16 cellular contexts compared by ENCODE assay signal in the genomic region with DNA sequence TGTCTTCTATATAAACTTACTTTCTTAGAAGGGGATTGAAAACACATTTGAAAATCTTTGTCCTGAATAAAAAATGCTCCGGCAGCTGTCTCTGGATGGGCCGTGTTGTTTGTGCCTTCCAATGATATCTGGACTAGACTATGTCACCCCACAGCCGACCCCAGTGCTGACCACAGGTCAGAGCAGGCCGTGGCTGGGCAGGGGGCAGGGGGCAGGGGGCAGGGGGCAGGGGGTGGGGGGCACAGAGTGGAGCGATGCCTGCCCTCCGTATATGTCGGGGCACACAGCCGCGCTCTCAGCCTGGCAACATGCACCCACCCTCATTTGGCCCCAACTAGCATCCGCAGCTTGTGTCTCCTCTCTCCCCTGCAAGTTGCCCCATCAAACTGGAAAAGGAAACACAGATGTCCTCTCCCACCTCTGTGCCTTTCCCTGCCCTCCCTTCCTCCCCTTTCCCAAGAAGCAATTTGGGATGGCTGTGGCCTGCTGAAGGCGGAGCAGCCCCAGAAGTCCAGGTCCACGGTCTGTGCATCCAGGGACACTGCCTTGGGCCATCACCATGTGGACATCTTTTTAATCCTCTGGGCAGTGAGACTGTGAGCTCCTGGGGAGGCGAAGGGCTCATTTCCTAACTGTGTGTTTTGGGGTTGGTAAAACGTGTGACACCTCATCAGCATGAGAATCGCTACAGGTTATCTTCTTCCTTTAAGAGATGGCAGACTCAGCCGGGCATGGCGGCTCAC.
DNase-seq lines count a peak whose midpoint lies in the region; ATAC-seq and TF ChIP-seq lines count a peak whose summit lies in the region.
"Had no signal": no experiment of that assay in that cellular context is flagged by ENCODE, and none has a peak within 500 bp of the region (broad histone marks: within the 10 kb centered on the region; RNA-seq: fewer than 3 reads in every experiment).

No MANE protein-coding gene starts in this region.

- H3K9me3 ChIP-seq in right atrium auricular region (peaks cover 0 to 14% of the 10 kb centered on the region in 2 donors), esophagus muscularis mucosa (peaks cover 0 to 7% (median 0%) of the 10 kb centered on the region in 4 donors), neuronal stem cell (replicated peaks in 1 of 2; ENCODE audit: control insufficient read depth in 2 of 2, insufficient read depth in 1 of 2, low read depth in 1 of 2, low read length in 2 of 2) (peaks cover 0 to 5% of the 10 kb centered on the region in 2 donors), vagina (no peaks in the 10 kb centered on the region)
- H3K9me3 ChIP-seq: A549 had no signal

- no peak overlapping the region for H2BK5ac ChIP-seq in neuronal stem cell (ENCODE audit: low read length)

- H3K9me3 Mint-ChIP-seq in HFFc6 = peaks cover 16% of the 10 kb centered on the region

- no peak for TF ChIP-seq EP300 in esophagus muscularis mucosa (IDR thresholded peaks at IDR 0.05)

- no peaks in the 10 kb centered on the region for H3K4me1 Mint-ChIP-seq in HFFc6 (ENCODE audit: low read depth)

- H3K4me3 ChIP-seq in right atrium auricular region (no peak overlapping the region), esophagus muscularis mucosa (no peak overlapping the region), neuronal stem cell (ENCODE audit: low read length in 2 of 2) (no peak overlapping the region), vagina (no peak overlapping the region)
- H3K4me3 ChIP-seq: A549, K562 had no signal

- H3K4me3 Mint-ChIP-seq in HFFc6 = no peak overlapping the region

- H3K27ac ChIP-seq in right atrium auricular region (no peak overlapping the region), esophagus muscularis mucosa (replicated peaks in 1 of 4) (no peak overlapping the region), neuronal stem cell (replicated peaks; ENCODE audit: low read length) (no peak overlapping the region), vagina (no peak overlapping the region)
- H3K27ac ChIP-seq: A549, C4-2B, HL-60 had no signal

- no peak overlapping the region for H3K4ac ChIP-seq in neuronal stem cell (ENCODE audit: low read length)

- no peaks in the 10 kb centered on the region for H3K79me1 ChIP-seq in neuronal stem cell (ENCODE audit: low read depth, low read length)

- no peak overlapping the region for H3K9ac ChIP-seq in neuronal stem cell (ENCODE audit: low read depth, low read length, poor library complexity)

- peaks cover 19% of the 10 kb centered on the region; the same call in 1 of the 2 replicates for H3K27me3 Mint-ChIP-seq in HFFc6 (ENCODE audit: insufficient read depth)

- H3K4me2 ChIP-seq in neuronal stem cell (ENCODE audit: insufficient read depth, low read length, poor library complexity, severe bottlenecking) = no peak overlapping the region
- H3K4me2 ChIP-seq: A549 had no signal

- peak overlapping the region; percentile 81 for H3K18ac ChIP-seq in neuronal stem cell (ENCODE audit: low read length)

- no peak overlapping the region for H4K91ac ChIP-seq in neuronal stem cell (ENCODE audit: low read depth, low read length, poor library complexity)

- no peak overlapping the region for H3K27ac Mint-ChIP-seq in HFFc6

- H2AFZ ChIP-seq in neuronal stem cell (ENCODE audit: low read length) = peak overlapping the region; percentile 26

- peak overlapping the region; percentile 93 for H2BK12ac ChIP-seq in neuronal stem cell (ENCODE audit: low read length)

- intact Hi-C loops in Right ventricle myocardium superior (cut with DNase I) = no loop called here
- intact Hi-C loops in esophagus muscularis mucosa (cut with DNase I) = no loop called here
- intact Hi-C loops in vagina (cut with DNase I) = no loop called here

- DNase-seq in right atrium auricular region (ENCODE audit: low spot score) = peak; percentile 42
- DNase-seq in Right ventricle myocardium superior = no peak
- peak; percentile 78 for DNase-seq in esophagus muscularis mucosa (ENCODE audit: extremely low spot score)
- no peak for DNase-seq in neuronal stem cell (ENCODE audit: low spot score)
- DNase-seq in vagina (ENCODE audit: extremely low spot score in 2 of 2) = peak; percentile 34 to 67
- no peak for DNase-seq in NCI-H1417 (lab: John Stamatoyannopoulos, UW)
- DNase-seq in NCI-H1105 treated with DMSO at 0.1 percent for 48 hours (lab: John Stamatoyannopoulos, UW) = no peak
- DNase-seq in HFFc6 = no peak
- DNase-seq: DMS53; NCI-H69; NK-92 treated with Interleukin-12 subunit alpha and Interleukin-12 subunit beta, amount 100 ng/mL, for 24 hours; OCI-M1 had no signal

- ATAC-seq in Right ventricle myocardium superior (ENCODE audit: poor library complexity) = no peak
- ATAC-seq: A549, K562 had no signal

- H3K36me3 Mint-ChIP-seq in HFFc6 (ENCODE audit: low read depth) = no peaks in the 10 kb centered on the region

- TF ChIP-seq POLR2A in esophagus muscularis mucosa (IDR thresholded peaks at IDR 0.05; ENCODE audit: low read depth) (no peak), vagina (IDR thresholded peaks at IDR 0.05) (no peak)

- H2AK5ac ChIP-seq in neuronal stem cell (ENCODE audit: low read depth, low read length) = peak overlapping the region; percentile 90

- H3K36me3 ChIP-seq in right atrium auricular region = no peaks in the 10 kb centered on the region
- no peaks in the 10 kb centered on the region for H3K36me3 ChIP-seq in esophagus muscularis mucosa
- no peaks in the 10 kb centered on the region for H3K36me3 ChIP-seq in neuronal stem cell (replicated peaks in 1 of 2; ENCODE audit: control insufficient read depth in 2 of 2, insufficient read depth in 2 of 2, low read length in 2 of 2)
- no peaks in the 10 kb centered on the region for H3K36me3 ChIP-seq in vagina

- WGBS in esophagus muscularis mucosa = 83% methylated on average over 17 of the region's 17 CpGs
- no CpG with 5 or more reads among the region's 17 CpGs for WGBS in neuronal stem cell (ENCODE audit: extremely low coverage in 2 of 2, insufficient read length in 2 of 2, insufficient replicate concordance in 1 of 2), 2 donors

- no peaks in the 10 kb centered on the region for H3K27me3 ChIP-seq in right atrium auricular region
- no peaks in the 10 kb centered on the region for H3K27me3 ChIP-seq in esophagus muscularis mucosa
- no peaks in the 10 kb centered on the region for H3K27me3 ChIP-seq in neuronal stem cell (ENCODE audit: control insufficient read depth in 3 of 3, insufficient read depth in 3 of 3, low read depth in 1 of 3, low read length in 3 of 3)
- H3K27me3 ChIP-seq in vagina = no peaks in the 10 kb centered on the region

- TF ChIP-seq CTCF in right atrium auricular region (IDR thresholded peaks at IDR 0.05) (no peak), esophagus muscularis mucosa (IDR thresholded peaks at IDR 0.05) (no peak), vagina (IDR thresholded peaks at IDR 0.05) (no peak), HFFc6 (IDR thresholded peaks at IDR 0.05) (no peak)

- no peaks in the 10 kb centered on the region for H3K4me1 ChIP-seq in right atrium auricular region
- peaks cover 0 to 19% (median 9%) of the 10 kb centered on the region in 4 donors for H3K4me1 ChIP-seq in esophagus muscularis mucosa
- peaks cover 5 to 10% of the 10 kb centered on the region in 2 donors for H3K4me1 ChIP-seq in neuronal stem cell (ENCODE audit: control insufficient read depth in 2 of 2, insufficient read depth in 1 of 2, low read depth in 1 of 2, low read length in 2 of 2)
- H3K4me1 ChIP-seq in vagina = no peaks in the 10 kb centered on the region
- H3K4me1 ChIP-seq: A549 had no signal

- peak overlapping the region; percentile 38 for H2BK15ac ChIP-seq in neuronal stem cell (ENCODE audit: low read length)

- no peak overlapping the region for H3K23ac ChIP-seq in neuronal stem cell (ENCODE audit: low read depth, low read length, poor library complexity)

- H3K14ac ChIP-seq in neuronal stem cell (ENCODE audit: low read length) = peak overlapping the region; percentile 82

- H2BK120ac ChIP-seq in neuronal stem cell (ENCODE audit: low read depth, low read length) = no peak overlapping the region

- no peak overlapping the region for H4K8ac ChIP-seq in neuronal stem cell (ENCODE audit: low read depth, low read length)

Comparison
In these comparisons a context has a peak if more than half of its experiments do, and no peak if none do; other contexts are left out.
1. DNase-seq: peak in right atrium auricular region (single experiment), esophagus muscularis mucosa (single experiment) and vagina (2 of 2); none in Right ventricle myocardium superior (single experiment), neuronal stem cell (single experiment), NCI-H1417 (0 of 3), NCI-H1105 treated with DMSO at 0.1 percent for 48 hours (single experiment) and HFFc6 (single experiment).